ENCODE assay signal across 1 cellular context in genomic region chr5:180639743-180640300, GRCh38.
TF ChIP-seq lines count a peak whose summit lies in the region.

No MANE protein-coding gene starts in this region.

TF ChIP-seq in K562, 482 proteins besides CTCF, POLR2A, EP300 and RAD21 (continued from another document):
- TF ChIP-seq CEBPZ (IDR thresholded peaks at IDR 0.05; ENCODE audit: borderline replicate concordance, low read depth, low read length): no peak
- no peak for TF ChIP-seq YY1 (IDR thresholded peaks at IDR 0.05; ENCODE audit: borderline replicate concordance in 1 of 3, control insufficient read depth in 1 of 3, extremely low read depth in 1 of 3, insufficient read depth in 3 of 3, insufficient read length in 1 of 3, insufficient replicate concordance in 2 of 3, low read depth in 1 of 3, low read length in 2 of 3)
- TF ChIP-seq BCL6 (CRISPR knock-in tag; IDR thresholded peaks at IDR 0.05): no peak
